1 cellular context compared by ENCODE assay signal in the genomic region with DNA sequence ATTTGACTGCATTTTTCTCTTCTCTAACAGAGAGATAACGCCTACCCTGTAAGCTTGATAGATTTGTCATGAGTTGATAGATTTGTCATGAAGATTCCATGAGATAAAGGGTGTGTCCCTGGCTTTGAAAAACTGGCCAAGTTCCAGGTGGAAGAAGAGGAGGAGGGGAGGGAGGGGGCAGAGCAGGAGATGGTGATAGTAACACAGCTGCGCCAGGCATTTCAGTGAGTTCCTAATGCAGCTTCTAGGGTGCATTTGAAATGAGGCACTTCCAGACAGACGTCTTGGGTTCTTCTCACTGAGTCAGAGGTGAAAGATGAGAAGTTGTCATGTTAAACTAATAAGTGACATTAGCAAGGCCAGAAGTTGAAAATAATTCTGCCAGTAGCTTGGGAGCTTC.
TF ChIP-seq lines count a peak whose summit lies in the region.

No MANE protein-coding gene starts in this region.

TF ChIP-seq in GM23338, 12 proteins besides CTCF, POLR2A, EP300 and RAD21 (continued from another document):
- TF ChIP-seq, protein P1, sequence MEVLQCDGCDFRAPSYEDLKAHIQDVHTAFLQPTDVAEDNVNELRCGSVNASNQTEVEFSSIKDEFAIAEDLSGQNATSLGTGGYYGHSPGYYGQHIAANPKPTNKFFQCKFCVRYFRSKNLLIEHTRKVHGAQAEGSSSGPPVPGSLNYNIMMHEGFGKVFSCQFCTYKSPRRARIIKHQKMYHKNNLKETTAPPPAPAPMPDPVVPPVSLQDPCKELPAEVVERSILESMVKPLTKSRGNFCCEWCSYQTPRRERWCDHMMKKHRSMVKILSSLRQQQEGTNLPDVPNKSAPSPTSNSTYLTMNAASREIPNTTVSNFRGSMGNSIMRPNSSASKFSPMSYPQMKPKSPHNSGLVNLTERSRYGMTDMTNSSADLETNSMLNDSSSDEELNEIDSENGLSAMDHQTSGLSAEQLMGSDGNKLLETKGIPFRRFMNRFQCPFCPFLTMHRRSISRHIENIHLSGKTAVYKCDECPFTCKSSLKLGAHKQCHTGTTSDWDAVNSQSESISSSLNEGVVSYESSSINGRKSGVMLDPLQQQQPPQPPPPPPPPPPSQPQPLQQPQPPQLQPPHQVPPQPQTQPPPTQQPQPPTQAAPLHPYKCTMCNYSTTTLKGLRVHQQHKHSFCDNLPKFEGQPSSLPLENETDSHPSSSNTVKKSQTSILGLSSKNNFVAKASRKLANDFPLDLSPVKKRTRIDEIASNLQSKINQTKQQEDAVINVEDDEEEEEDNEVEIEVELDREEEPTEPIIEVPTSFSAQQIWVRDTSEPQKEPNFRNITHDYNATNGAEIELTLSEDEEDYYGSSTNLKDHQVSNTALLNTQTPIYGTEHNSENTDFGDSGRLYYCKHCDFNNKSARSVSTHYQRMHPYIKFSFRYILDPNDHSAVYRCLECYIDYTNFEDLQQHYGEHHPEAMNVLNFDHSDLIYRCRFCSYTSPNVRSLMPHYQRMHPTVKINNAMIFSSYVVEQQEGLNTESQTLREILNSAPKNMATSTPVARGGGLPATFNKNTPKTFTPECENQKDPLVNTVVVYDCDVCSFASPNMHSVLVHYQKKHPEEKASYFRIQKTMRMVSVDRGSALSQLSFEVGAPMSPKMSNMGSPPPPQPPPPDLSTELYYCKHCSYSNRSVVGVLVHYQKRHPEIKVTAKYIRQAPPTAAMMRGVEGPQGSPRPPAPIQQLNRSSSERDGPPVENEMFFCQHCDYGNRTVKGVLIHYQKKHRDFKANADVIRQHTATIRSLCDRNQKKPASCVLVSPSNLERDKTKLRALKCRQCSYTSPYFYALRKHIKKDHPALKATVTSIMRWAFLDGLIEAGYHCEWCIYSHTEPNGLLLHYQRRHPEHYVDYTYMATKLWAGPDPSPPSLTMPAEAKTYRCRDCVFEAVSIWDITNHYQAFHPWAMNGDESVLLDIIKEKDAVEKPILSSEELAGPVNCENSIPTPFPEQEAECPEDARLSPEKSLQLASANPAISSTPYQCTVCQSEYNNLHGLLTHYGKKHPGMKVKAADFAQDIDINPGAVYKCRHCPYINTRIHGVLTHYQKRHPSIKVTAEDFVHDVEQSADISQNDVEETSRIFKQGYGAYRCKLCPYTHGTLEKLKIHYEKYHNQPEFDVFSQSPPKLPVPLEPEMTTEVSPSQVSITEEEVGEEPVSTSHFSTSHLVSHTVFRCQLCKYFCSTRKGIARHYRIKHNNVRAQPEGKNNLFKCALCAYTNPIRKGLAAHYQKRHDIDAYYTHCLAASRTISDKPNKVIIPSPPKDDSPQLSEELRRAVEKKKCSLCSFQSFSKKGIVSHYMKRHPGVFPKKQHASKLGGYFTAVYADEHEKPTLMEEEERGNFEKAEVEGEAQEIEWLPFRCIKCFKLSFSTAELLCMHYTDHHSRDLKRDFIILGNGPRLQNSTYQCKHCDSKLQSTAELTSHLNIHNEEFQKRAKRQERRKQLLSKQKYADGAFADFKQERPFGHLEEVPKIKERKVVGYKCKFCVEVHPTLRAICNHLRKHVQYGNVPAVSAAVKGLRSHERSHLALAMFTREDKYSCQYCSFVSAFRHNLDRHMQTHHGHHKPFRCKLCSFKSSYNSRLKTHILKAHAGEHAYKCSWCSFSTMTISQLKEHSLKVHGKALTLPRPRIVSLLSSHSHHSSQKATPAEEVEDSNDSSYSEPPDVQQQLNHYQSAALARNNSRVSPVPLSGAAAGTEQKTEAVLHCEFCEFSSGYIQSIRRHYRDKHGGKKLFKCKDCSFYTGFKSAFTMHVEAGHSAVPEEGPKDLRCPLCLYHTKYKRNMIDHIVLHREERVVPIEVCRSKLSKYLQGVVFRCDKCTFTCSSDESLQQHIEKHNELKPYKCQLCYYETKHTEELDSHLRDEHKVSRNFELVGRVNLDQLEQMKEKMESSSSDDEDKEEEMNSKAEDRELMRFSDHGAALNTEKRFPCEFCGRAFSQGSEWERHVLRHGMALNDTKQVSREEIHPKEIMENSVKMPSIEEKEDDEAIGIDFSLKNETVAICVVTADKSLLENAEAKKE (CRISPR knock-in tag; IDR thresholded peaks at IDR 0.05) = no peak
- no peak for TF ChIP-seq ZNF331 (CRISPR knock-in tag; IDR thresholded peaks at IDR 0.05; ENCODE audit: low read depth)
- no peak for TF ChIP-seq STAT1 (IDR thresholded peaks at IDR 0.05; ENCODE audit: unreplicated experiment)
- no peak for TF ChIP-seq ETS1 (IDR thresholded peaks at IDR 0.05)
- TF ChIP-seq EZH2phosphoT487 (IDR thresholded peaks at IDR 0.05; ENCODE audit: unreplicated experiment) = no peak
